In the genomic region with DNA sequence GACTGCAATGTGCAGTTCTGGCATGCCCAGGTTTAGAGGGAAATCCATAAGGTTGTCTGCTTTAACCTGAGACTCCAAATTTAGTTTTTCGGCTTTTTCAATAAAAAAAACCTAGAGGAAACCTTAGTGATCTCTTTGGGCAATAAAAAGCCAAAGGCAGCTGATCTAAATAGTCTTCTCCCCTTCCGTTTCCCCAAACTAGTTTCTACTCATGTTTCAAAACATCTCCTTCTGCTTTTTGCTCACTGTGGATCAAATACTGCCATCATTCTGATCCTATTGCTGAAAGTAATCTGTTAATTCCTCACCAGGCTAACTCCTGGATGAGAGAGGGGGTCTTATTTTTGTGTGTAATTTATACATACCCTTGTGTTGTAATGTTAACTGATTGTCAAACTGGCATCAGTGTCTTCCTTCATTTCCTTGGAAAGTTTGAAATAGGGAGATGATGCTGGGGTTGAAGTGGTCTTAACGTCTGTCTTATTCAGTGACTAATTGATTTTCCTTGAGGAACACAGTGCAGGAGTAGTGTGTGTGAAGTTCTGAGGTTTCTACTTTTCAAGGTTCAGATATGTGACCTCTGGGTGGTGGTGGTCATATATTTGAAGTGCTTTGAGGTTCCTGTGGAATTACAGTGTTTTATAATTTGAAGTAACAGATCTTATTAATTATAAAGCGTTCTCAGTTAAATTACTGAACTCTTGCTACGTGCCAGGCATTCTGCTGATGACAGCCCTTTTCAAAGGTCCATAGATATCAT, we compare ENCODE assay signal across 15 cellular contexts. TPM values are rescaled to one million over a fixed set of nuclear protein-coding genes. Genes with fewer than 3 reads are reported as not detected.
DNase-seq lines count a peak whose midpoint lies in the region; ATAC-seq and TF ChIP-seq lines count a peak whose summit lies in the region.
"Had no signal": no experiment of that assay in that cellular context is flagged by ENCODE, and none has a peak within 500 bp of the region (broad histone marks: within the 10 kb centered on the region; RNA-seq: fewer than 3 reads in every experiment).

No MANE protein-coding gene starts in this region.

- peak overlapping the region; percentile 44 for H3K27ac Mint-ChIP-seq in endodermal cell
- no peak overlapping the region for H3K27ac Mint-ChIP-seq in activated naive CD4-positive, alpha-beta T cell treated with anti-CD3 and anti-CD28 coated beads for 36 hours
- H3K27ac Mint-ChIP-seq: activated CD8-positive, alpha-beta memory T cell treated with anti-CD3 and anti-CD28 coated beads, Interleukin-2, amount 10 ng/mL, durations not matched to agents 7 days and 5 days; activated naive CD8-positive, alpha-beta T cell had no signal

- TF ChIP-seq CTCF in endodermal cell (conservative IDR thresholded peaks at IDR 0.05) (no peak), colonic mucosa (IDR thresholded peaks at IDR 0.05) (no peak)

- H3K36me3 ChIP-seq in HUES64 (ENCODE audit: insufficient read depth, low read length) = no peaks in the 10 kb centered on the region
- peaks cover 51% of the 10 kb centered on the region for H3K36me3 ChIP-seq in endodermal cell (ENCODE audit: control insufficient read depth, insufficient read depth, low read length)
- H3K36me3 ChIP-seq in colonic mucosa = no peaks in the 10 kb centered on the region

- H3K27me3 Mint-ChIP-seq in endodermal cell (ENCODE audit: insufficient read depth) = no peaks in the 10 kb centered on the region
- H3K27me3 Mint-ChIP-seq in activated naive CD4-positive, alpha-beta T cell treated with anti-CD3 and anti-CD28 coated beads for 36 hours (ENCODE audit: low read depth) = no peaks in the 10 kb centered on the region
- H3K27me3 Mint-ChIP-seq: activated CD8-positive, alpha-beta memory T cell treated with anti-CD3 and anti-CD28 coated beads, Interleukin-2, amount 10 ng/mL, durations not matched to agents 7 days and 5 days; activated naive CD8-positive, alpha-beta T cell had no signal

- peaks cover 68% of the 10 kb centered on the region for H3K36me3 Mint-ChIP-seq in endodermal cell (ENCODE audit: low read depth)
- H3K36me3 Mint-ChIP-seq in activated naive CD4-positive, alpha-beta T cell treated with anti-CD3 and anti-CD28 coated beads for 36 hours (ENCODE audit: low read depth) = no peaks in the 10 kb centered on the region
- H3K36me3 Mint-ChIP-seq: activated CD8-positive, alpha-beta memory T cell treated with anti-CD3 and anti-CD28 coated beads, Interleukin-2, amount 10 ng/mL, durations not matched to agents 7 days and 5 days; activated naive CD8-positive, alpha-beta T cell had no signal

- H3K9me3 Mint-ChIP-seq in endodermal cell = no peaks in the 10 kb centered on the region
- H3K9me3 Mint-ChIP-seq in activated naive CD4-positive, alpha-beta T cell treated with anti-CD3 and anti-CD28 coated beads for 36 hours = no peaks in the 10 kb centered on the region

- H3K4me3 Mint-ChIP-seq in endodermal cell = no peak overlapping the region
- H3K4me3 Mint-ChIP-seq in activated naive CD4-positive, alpha-beta T cell treated with anti-CD3 and anti-CD28 coated beads for 36 hours = no peak overlapping the region
- H3K4me3 Mint-ChIP-seq: activated CD8-positive, alpha-beta memory T cell treated with anti-CD3 and anti-CD28 coated beads, Interleukin-2, amount 10 ng/mL, durations not matched to agents 7 days and 5 days; activated naive CD8-positive, alpha-beta T cell had no signal

- H3K4me3 ChIP-seq in HUES64 (ENCODE audit: low read length) = no peak overlapping the region
- no peak overlapping the region for H3K4me3 ChIP-seq in endodermal cell (ENCODE audit: low read length)
- no peak overlapping the region for H3K4me3 ChIP-seq in colonic mucosa

- H3K4me1 Mint-ChIP-seq in endodermal cell = peaks cover 73% of the 10 kb centered on the region
- H3K4me1 Mint-ChIP-seq in activated naive CD4-positive, alpha-beta T cell treated with anti-CD3 and anti-CD28 coated beads for 36 hours (ENCODE audit: low read depth) = no peaks in the 10 kb centered on the region
- H3K4me1 Mint-ChIP-seq: activated CD8-positive, alpha-beta memory T cell treated with anti-CD3 and anti-CD28 coated beads, Interleukin-2, amount 10 ng/mL, durations not matched to agents 7 days and 5 days had no signal

- H3K27me3 ChIP-seq in HUES64 (ENCODE audit: insufficient read depth, low read length) = no peaks in the 10 kb centered on the region
- no peaks in the 10 kb centered on the region for H3K27me3 ChIP-seq in endodermal cell (ENCODE audit: control insufficient read depth, insufficient read depth, low read length, poor library complexity, severe bottlenecking)
- H3K27me3 ChIP-seq in colonic mucosa = no peaks in the 10 kb centered on the region

- ATAC-seq in GM21576 (IDR thresholded peaks at IDR 0.05; ENCODE audit: unreplicated experiment) (peak; percentile 18), HG03565 (IDR thresholded peaks at IDR 0.05; ENCODE audit: unreplicated experiment) (no peak)
- ATAC-seq: activated CD8-positive, alpha-beta memory T cell treated with anti-CD3 and anti-CD28 coated beads, Interleukin-2, amount 10 ng/mL, durations not matched to agents 7 days and 5 days had no signal

- H3K9me3 ChIP-seq in HUES64 (ENCODE audit: insufficient read depth, low read depth, low read length) (0 out of 2 replicates have a peak, but pooled peaks cover under 1% of the 10 kb centered on the region), endodermal cell (ENCODE audit: control insufficient read depth, low read length) (peaks cover 8% of the 10 kb centered on the region), colonic mucosa (no peaks in the 10 kb centered on the region)

- peak; percentile 10 for DNase-seq in CD1c-positive myeloid dendritic cell (ENCODE audit: extremely low spot score)
- no peak for DNase-seq in endodermal cell
- no peak for DNase-seq in activated CD8-positive, alpha-beta memory T cell treated with anti-CD3 and anti-CD28 coated beads, Interleukin-2, amount 50 U/mL, for 4 hours
- no peak for DNase-seq in colonic mucosa
- no peak for DNase-seq in activated naive CD4-positive, alpha-beta T cell treated with anti-CD3 and anti-CD28 coated beads for 36 hours
- DNase-seq: activated CD8-positive, alpha-beta memory T cell treated with anti-CD3 and anti-CD28 coated beads, Interleukin-2, amount 10 ng/mL, durations not matched to agents 7 days and 5 days; central memory CD4-positive, alpha-beta T cell; erythroblast; NCI-H1105 treated with DMSO at 0.1 percent for 48 hours; NCI-H446 treated with DMSO at 0.1 percent for 48 hours; stimulated activated CD4-positive, alpha-beta T cell treated with anti-CD3 and anti-CD28 coated beads, Interleukin-2, amount 100 ng/mL, for 24 hours had no signal

- WGBS in HUES64 = 88% methylated on average over 5 of the region's 5 CpGs
- 95 to 97% methylated on average over 4 to 5 of the region's 5 CpGs for WGBS in endodermal cell (ENCODE audit: insufficient coverage in 1 of 2, insufficient read length in 1 of 2), 2 experiments

- CTCF ChIA-PET in activated naive CD4-positive, alpha-beta T cell treated with anti-CD3 and anti-CD28 coated beads for 36 hours (lab: Charles Lee) = no interaction called here

- H3K9ac ChIP-seq in HUES64 (ENCODE audit: low read depth, low read length) (no peak overlapping the region), endodermal cell (ENCODE audit: extremely low read depth, low read length, poor library complexity, severe bottlenecking) (no peak overlapping the region), colonic mucosa (ENCODE audit: low read depth in 2 of 2, low read length in 2 of 2) (no peak overlapping the region)

- H3K27ac ChIP-seq in HUES64 (ENCODE audit: low read depth, low read length) (peak overlapping the region; percentile 87; the same call in 1 of the 2 replicates), endodermal cell (ENCODE audit: low read depth, low read length) (no peak overlapping the region), colonic mucosa (no peak overlapping the region)

- H3K4me1 ChIP-seq in HUES64 (ENCODE audit: insufficient read depth, low read length) = peaks cover 64% of the 10 kb centered on the region
- peaks cover 38% of the 10 kb centered on the region for H3K4me1 ChIP-seq in endodermal cell (ENCODE audit: control insufficient read depth, insufficient read depth, low read length)
- H3K4me1 ChIP-seq in colonic mucosa = no peaks in the 10 kb centered on the region

- intact Hi-C loops in colonic mucosa (cut with DNase I) = no loop called here
- intact Hi-C loops in activated naive CD4-positive, alpha-beta T cell treated with anti-CD3 and anti-CD28 coated beads for 36 hours (cut with micrococcal nuclease) = no loop called here

RNA-seq across cellular contexts. Expression of gene ARHGAP42, which starts 55.0 kb away (rescaled TPM):
- 18.6 TPM for polyA plus RNA-seq in HUES64 (2013, experiment 1 of 2)
- polyA plus RNA-seq in HUES64 (2013, experiment 2 of 2) = 20.7 TPM
- total RNA-seq in endodermal cell = 100 to 1,000 TPM; 164 to 176 TPM
- polyA plus RNA-seq in endodermal cell (2013, experiment 1 of 2) = 25.5 TPM
- polyA plus RNA-seq in endodermal cell (2013, experiment 2 of 2) = 31.0 TPM
- total RNA-seq in colonic mucosa = 10 to 100 TPM; 13.4 to 15.9 TPM
- total RNA-seq in activated naive CD4-positive, alpha-beta T cell treated with anti-CD3 and anti-CD28 coated beads for 36 hours = not detected

Comparison
In these comparisons a context has a peak if more than half of its experiments do, and no peak if none do; other contexts are left out.
1. RNA of gene ARHGAP42, which starts 55.0 kb away (total RNA-seq): 164 to 176 TPM in endodermal cell and 13.4 to 15.9 TPM in colonic mucosa; not detected in activated naive CD4-positive, alpha-beta T cell treated with anti-CD3 and anti-CD28 coated beads for 36 hours; every median in the first group is over 10 times any median in the second.